In the genomic region with DNA sequence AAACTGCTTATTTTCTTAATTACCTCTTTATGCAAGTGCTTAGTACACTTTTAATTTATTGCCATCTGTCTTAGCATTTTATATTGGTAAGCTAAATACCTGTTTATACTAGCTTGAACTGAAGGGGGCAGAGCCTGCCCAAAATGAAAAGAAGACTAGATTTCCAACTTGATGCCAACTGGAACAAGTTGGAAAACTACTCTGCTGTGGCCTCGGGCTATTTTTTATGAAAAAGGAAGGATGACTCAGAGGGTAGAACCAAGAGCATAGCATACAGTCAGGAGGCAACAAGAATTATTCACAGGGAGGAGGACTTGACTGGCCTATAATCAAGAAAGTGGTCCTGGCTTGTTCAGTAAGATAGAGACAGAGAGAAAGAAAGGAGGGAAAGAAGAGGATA, we compare ENCODE assay signal across 10 cellular contexts.
DNase-seq lines count a peak whose midpoint lies in the region; ATAC-seq and TF ChIP-seq lines count a peak whose summit lies in the region.
"Had no signal": no experiment of that assay in that cellular context is flagged by ENCODE, and none has a peak within 500 bp of the region (broad histone marks: within the 10 kb centered on the region; RNA-seq: fewer than 3 reads in every experiment).

No MANE protein-coding gene starts in this region.

- H3K27me3 Mint-ChIP-seq in activated CD8-positive, alpha-beta T cell treated with anti-CD3 and anti-CD28 coated beads for 36 hours: peaks cover 5% of the 10 kb centered on the region

- no peak overlapping the region for H3K4me3 Mint-ChIP-seq in activated CD8-positive, alpha-beta T cell treated with anti-CD3 and anti-CD28 coated beads for 36 hours

- H3K36me3 ChIP-seq in GM06990 (ENCODE audit: control insufficient read depth, insufficient read depth, low read length) (no peaks in the 10 kb centered on the region), esophagus muscularis mucosa (no peaks in the 10 kb centered on the region), prostate gland (no peaks in the 10 kb centered on the region)

- no peaks in the 10 kb centered on the region for H3K27me3 ChIP-seq in GM06990 (replicated peaks; ENCODE audit: control insufficient read depth, insufficient read depth, low read length)
- no peaks in the 10 kb centered on the region for H3K27me3 ChIP-seq in esophagus muscularis mucosa
- H3K27me3 ChIP-seq in prostate gland (replicated peaks; ENCODE audit: insufficient read depth): no peaks in the 10 kb centered on the region

- WGBS in esophagus muscularis mucosa: 13% methylated on average over 1 of the region's 1 CpG
- 10% methylated on average over 1 of the region's 1 CpG for WGBS in prostate gland

- ATAC-seq in activated CD8-positive, alpha-beta T cell treated with anti-CD3 and anti-CD28 coated beads for 36 hours: no peak
- ATAC-seq in GM19467 (IDR thresholded peaks at IDR 0.05; ENCODE audit: unreplicated experiment) (no peak), GM19397 (IDR thresholded peaks at IDR 0.05; ENCODE audit: unreplicated experiment) (no peak)

- TF ChIP-seq CTCF in GM06990 (IDR thresholded peaks at IDR 0.05; ENCODE audit: insufficient read depth, low read length, poor library complexity, severe bottlenecking): peak; percentile 6
- TF ChIP-seq CTCF in esophagus muscularis mucosa (IDR thresholded peaks at IDR 0.05): peak in 2 of 3 experiments; percentile 6 to 13
- TF ChIP-seq CTCF in prostate gland (IDR thresholded peaks at IDR 0.05): peak in 2 of 4 experiments; percentile 43 to 61
- TF ChIP-seq CTCF in activated CD8-positive, alpha-beta T cell treated with anti-CD3 and anti-CD28 coated beads for 36 hours (IDR thresholded peaks at IDR 0.05): no peak

- no peak overlapping the region for H3K4me3 ChIP-seq in GM06990 (replicated peaks; ENCODE audit: low read depth, low read length)
- no peak overlapping the region for H3K4me3 ChIP-seq in esophagus muscularis mucosa
- H3K4me3 ChIP-seq in prostate gland: no peak overlapping the region

- no peak overlapping the region for H3K27ac Mint-ChIP-seq in activated CD8-positive, alpha-beta T cell treated with anti-CD3 and anti-CD28 coated beads for 36 hours

- POLR2A ChIA-PET in activated CD8-positive, alpha-beta T cell treated with anti-CD3 and anti-CD28 coated beads for 36 hours (lab: Charles Lee): no interaction called here

- CTCF ChIA-PET in activated CD8-positive, alpha-beta T cell treated with anti-CD3 and anti-CD28 coated beads for 36 hours (lab: Charles Lee): interaction anchor here (1.8 kb wide), 1 partner anchor 48 kb away, joined by 4 read pairs; no protein-coding TSS in a partner anchor

- no peaks in the 10 kb centered on the region for H3K9me3 ChIP-seq in esophagus muscularis mucosa
- H3K9me3 ChIP-seq in prostate gland: no peaks in the 10 kb centered on the region

- no peaks in the 10 kb centered on the region for H3K4me1 Mint-ChIP-seq in activated CD8-positive, alpha-beta T cell treated with anti-CD3 and anti-CD28 coated beads for 36 hours (ENCODE audit: low read depth)

- no peaks in the 10 kb centered on the region for H3K9me3 Mint-ChIP-seq in activated CD8-positive, alpha-beta T cell treated with anti-CD3 and anti-CD28 coated beads for 36 hours

- TF ChIP-seq POLR2A in esophagus muscularis mucosa (IDR thresholded peaks at IDR 0.05; ENCODE audit: low read depth) (no peak), prostate gland (IDR thresholded peaks at IDR 0.05) (no peak)

- TF ChIP-seq EP300 in esophagus muscularis mucosa (IDR thresholded peaks at IDR 0.05): no peak

- DNase-seq in GM06990 (ENCODE audit: extremely low read depth, insufficient read length) (no peak), OCI-M1 (lab: John Stamatoyannopoulos, UW) (peak; percentile 48), esophagus muscularis mucosa (ENCODE audit: extremely low spot score) (no peak), prostate gland (ENCODE audit: low spot score) (peak; percentile 72), T-helper 2 cell (no peak)
- DNase-seq in activated CD8-positive, alpha-beta T cell treated with anti-CD3 and anti-CD28 coated beads for 36 hours: no peak
- DNase-seq: activated CD8-positive, alpha-beta memory T cell treated with anti-CD3 and anti-CD28 coated beads, Interleukin-2, amount 50 U/mL, for 4 hours; NCI-H2029 treated with DMSO at 0.1 percent for 48 hours had no signal

- intact Hi-C loops in esophagus muscularis mucosa (cut with DNase I): no loop called here
- intact Hi-C loops in prostate gland (cut with DNase I): no loop called here
- intact Hi-C loops in activated CD8-positive, alpha-beta T cell treated with anti-CD3 and anti-CD28 coated beads for 36 hours (cut with micrococcal nuclease): no loop called here

- no peaks in the 10 kb centered on the region for H3K36me3 Mint-ChIP-seq in activated CD8-positive, alpha-beta T cell treated with anti-CD3 and anti-CD28 coated beads for 36 hours (ENCODE audit: low read depth)

- H3K27ac ChIP-seq in esophagus muscularis mucosa (replicated peaks in 1 of 4) (no peak overlapping the region), prostate gland (no peak overlapping the region)

- no peaks in the 10 kb centered on the region for H3K4me1 ChIP-seq in esophagus muscularis mucosa
- H3K4me1 ChIP-seq in prostate gland (replicated peaks): no peaks in the 10 kb centered on the region

Comparison
In these comparisons a context has a peak if more than half of its experiments do, and no peak if none do; other contexts are left out.
1. DNase-seq: peak in OCI-M1 (single experiment) and prostate gland (single experiment); none in GM06990 (single experiment), esophagus muscularis mucosa (single experiment), activated CD8-positive, alpha-beta T cell treated with anti-CD3 and anti-CD28 coated beads for 36 hours (single experiment) and T-helper 2 cell (0 of 5).